25 cellular contexts compared by ENCODE assay signal in the genomic region with DNA sequence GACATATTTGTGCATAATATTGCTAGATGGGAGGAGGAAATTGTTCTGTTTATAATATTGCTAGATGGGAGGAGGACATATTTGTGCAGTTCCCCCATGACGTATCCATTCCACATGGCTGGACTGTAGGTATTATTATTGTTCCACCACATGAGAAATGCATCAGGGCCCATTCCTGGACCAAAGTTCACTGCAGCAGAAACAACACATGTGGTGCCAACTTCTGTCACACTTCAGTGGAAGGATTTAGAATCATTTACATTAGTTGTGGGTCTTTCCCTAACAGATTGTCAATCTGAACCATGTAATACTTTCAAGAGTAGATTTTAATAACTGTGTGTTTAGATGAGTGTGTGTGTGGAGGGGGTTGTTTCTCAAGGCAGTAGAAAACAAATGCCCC. TPM values are rescaled to one million over a fixed set of nuclear protein-coding genes. Genes with fewer than 3 reads are reported as not detected.
DNase-seq lines count a peak whose midpoint lies in the region; ATAC-seq, FAIRE-seq and TF ChIP-seq lines count a peak whose summit lies in the region.
"Had no signal": no experiment of that assay in that cellular context is flagged by ENCODE, and none has a peak within 500 bp of the region (broad histone marks: within the 10 kb centered on the region; RNA-seq: fewer than 3 reads in every experiment).

No MANE protein-coding gene starts in this region.

- no peaks in the 10 kb centered on the region for H3K27me3 ChIP-seq in A673 (replicated peaks; ENCODE audit: insufficient read depth, low read depth, low read length, poor library complexity)
- no peaks in the 10 kb centered on the region for H3K27me3 ChIP-seq in adipocyte (replicated peaks; ENCODE audit: control insufficient read depth, insufficient read depth, low read length)
- no peaks in the 10 kb centered on the region for H3K27me3 ChIP-seq in right cardiac atrium (ENCODE audit: control insufficient read depth, insufficient read depth)
- H3K27me3 ChIP-seq in endodermal cell (ENCODE audit: control insufficient read depth, insufficient read depth, low read length, poor library complexity, severe bottlenecking), result no peaks in the 10 kb centered on the region
- no peaks in the 10 kb centered on the region for H3K27me3 ChIP-seq in heart left ventricle
- H3K27me3 ChIP-seq: BLaER1 treated with 17β-estradiol and CSF1 and Interleukin-3, amounts not matched to agents 10 nM and 100 nM; heart right ventricle; tibial artery had no signal

- H3K9ac ChIP-seq in adipocyte (ENCODE audit: low read length) (no peak overlapping the region), endodermal cell (ENCODE audit: extremely low read depth, low read length, poor library complexity, severe bottlenecking) (no peak overlapping the region)
- H3K9ac ChIP-seq: BLaER1 treated with 17β-estradiol and CSF1 and Interleukin-3, amounts not matched to agents 10 nM and 100 nM; SK-N-SH had no signal

- no peak for TF ChIP-seq CTCF in A673 (conservative IDR thresholded peaks at IDR 0.05; ENCODE audit: low read depth, low read length)
- TF ChIP-seq CTCF in endodermal cell (conservative IDR thresholded peaks at IDR 0.05), result no peak
- TF ChIP-seq CTCF in heart left ventricle (IDR thresholded peaks at IDR 0.05), result no peak

- no peaks in the 10 kb centered on the region for H3K9me3 ChIP-seq in A673 (ENCODE audit: low read depth, low read length, poor library complexity, severe bottlenecking)
- H3K9me3 ChIP-seq in adipocyte (ENCODE audit: control insufficient read depth, low read length), result no peaks in the 10 kb centered on the region
- H3K9me3 ChIP-seq in right cardiac atrium (ENCODE audit: control insufficient read depth, low read length), result no peaks in the 10 kb centered on the region
- H3K9me3 ChIP-seq in endodermal cell (ENCODE audit: control insufficient read depth, low read length), result no peaks in the 10 kb centered on the region
- H3K9me3 ChIP-seq in heart left ventricle, result no peaks in the 10 kb centered on the region
- H3K9me3 ChIP-seq: BLaER1 treated with 17β-estradiol and CSF1 and Interleukin-3, amounts not matched to agents 10 nM and 100 nM; heart right ventricle; SK-N-SH; tibial artery had no signal

- ATAC-seq in right cardiac atrium (no peak), heart left ventricle (no peak), HG03469 (IDR thresholded peaks at IDR 0.05; ENCODE audit: unreplicated experiment) (no peak)
- ATAC-seq: heart right ventricle, natural killer cell had no signal

- no TSS peak for BruUV-seq in A673 (replicated peaks; lab: Mats Ljungman, UMichigan)

- no peak overlapping the region for H3K27ac ChIP-seq in A673 (ENCODE audit: low read depth, low read length, poor library complexity, severe bottlenecking)
- H3K27ac ChIP-seq in right cardiac atrium (ENCODE audit: low read length), result no peak overlapping the region
- no peak overlapping the region for H3K27ac ChIP-seq in endodermal cell (ENCODE audit: low read depth, low read length)
- H3K27ac ChIP-seq in heart left ventricle, result no peak overlapping the region
- H3K27ac ChIP-seq: BLaER1 treated with 17β-estradiol and CSF1 and Interleukin-3, amounts not matched to agents 10 nM and 100 nM; heart right ventricle; tibial artery had no signal

- H3K4me1 Mint-ChIP-seq in endodermal cell, result peaks cover 3% of the 10 kb centered on the region
- H3K4me1 Mint-ChIP-seq: natural killer cell had no signal

- no peaks in the 10 kb centered on the region for H3K27me3 Mint-ChIP-seq in endodermal cell (ENCODE audit: insufficient read depth)

- POLR2A ChIA-PET in A673 (lab: Charles Lee; ENCODE audit: low non-redundant PET), result no interaction called here

- no peak overlapping the region for H3K27ac Mint-ChIP-seq in endodermal cell
- H3K27ac Mint-ChIP-seq: activated T-helper 2 cell treated with anti-CD3 and anti-CD28 coated beads, Interferon-gamma antibody, Interleukin-2, Interleukin-4, amounts not matched to agents 10 μg/mL and 5 μg/mL and 100 μg/mL, durations not matched to agents 14 hours and 24 hours and 36 hours; natural killer cell had no signal

- no peak for TF ChIP-seq POLR2A in H54 (IDR thresholded peaks at IDR 0.05; ENCODE audit: low read depth, low read length)
- TF ChIP-seq POLR2A in heart left ventricle (IDR thresholded peaks at IDR 0.05), result no peak

- CTCF ChIA-PET in A673 (lab: Charles Lee), result no interaction called here

- intact Hi-C loops in A673 (cut with micrococcal nuclease; ENCODE audit: unreplicated experiment) (no loop called here), right cardiac atrium (cut with DNase I) (no loop called here), heart left ventricle (cut with DNase I) (no loop called here)

- DNase-seq in A673 (ENCODE audit: low spot score), result peak; percentile 31
- DNase-seq in H54 (ENCODE audit: insufficient read length, low spot score), result no peak
- peak; percentile 93 for DNase-seq in adipocyte (ENCODE audit: low read depth)
- DNase-seq in iPS-NIHi11 (ENCODE audit: low spot score), result peak; percentile 20
- DNase-seq in right cardiac atrium, result no peak
- no peak for DNase-seq in endodermal cell
- DNase-seq in heart left ventricle, result no peak
- DNase-seq: 8988T; activated CD4-positive, alpha-beta T cell treated with anti-CD3 and anti-CD28 coated beads for 1 hour; central memory CD4-positive, alpha-beta T cell; DMS 273 treated with DMSO at 0.1 percent for 48 hours; heart right ventricle; KG1; mesendoderm; natural killer cell; NCI-H1092; NCI-H774; SK-N-SH; stimulated activated naive CD4-positive, alpha-beta T cell; T-helper 9 cell; tibial artery had no signal

- FAIRE-seq in H54 (lab: Jason Lieb, UNC), result peak; percentile 72
- FAIRE-seq: H1 had no signal

- no peaks in the 10 kb centered on the region for H3K36me3 Mint-ChIP-seq in endodermal cell (ENCODE audit: low read depth)
- H3K36me3 Mint-ChIP-seq: natural killer cell had no signal

- 87% methylated on average over 1 of the region's 1 CpG for WGBS in right cardiac atrium
- WGBS in endodermal cell (ENCODE audit: insufficient coverage in 1 of 2, insufficient read length in 1 of 2), 2 experiments, result 80 to 91% methylated on average over 1 of the region's 1 CpG
- WGBS in heart left ventricle, 4 donors, result 74 to 90% (median 86%) methylated on average over 1 of the region's 1 CpG

- H3K4me3 Mint-ChIP-seq in endodermal cell, result no peak overlapping the region
- H3K4me3 Mint-ChIP-seq: natural killer cell had no signal

- H3K4me1 ChIP-seq in A673 (ENCODE audit: insufficient read depth, low read length, poor library complexity, severe bottlenecking), result no peaks in the 10 kb centered on the region
- no peaks in the 10 kb centered on the region for H3K4me1 ChIP-seq in adipocyte (ENCODE audit: control insufficient read depth, insufficient read depth, low read length)
- H3K4me1 ChIP-seq in right cardiac atrium (ENCODE audit: control insufficient read depth, insufficient read depth, low read length), result no peaks in the 10 kb centered on the region
- no peaks in the 10 kb centered on the region for H3K4me1 ChIP-seq in endodermal cell (ENCODE audit: control insufficient read depth, insufficient read depth, low read length)
- peaks cover 0 to under 1% (median 0%) of the 10 kb centered on the region in 12 donors for H3K4me1 ChIP-seq in heart left ventricle
- H3K4me1 ChIP-seq: tibial artery had no signal

- H3K36me3 ChIP-seq in A673 (ENCODE audit: insufficient read depth, low read length, poor library complexity, severe bottlenecking) (no peaks in the 10 kb centered on the region), adipocyte (ENCODE audit: control insufficient read depth, insufficient read depth, low read length, severe bottlenecking) (no peaks in the 10 kb centered on the region), endodermal cell (ENCODE audit: control insufficient read depth, insufficient read depth, low read length) (no peaks in the 10 kb centered on the region), heart left ventricle (no peaks in the 10 kb centered on the region)
- H3K36me3 ChIP-seq: BLaER1 treated with 17β-estradiol and CSF1 and Interleukin-3, amounts not matched to agents 10 nM and 100 nM; heart right ventricle; tibial artery had no signal

- H3K4me3 ChIP-seq in A673 (ENCODE audit: low read depth, low read length, poor library complexity, severe bottlenecking), result no peak overlapping the region
- H3K4me3 ChIP-seq in adipocyte (ENCODE audit: low read length), result no peak overlapping the region
- no peak overlapping the region for H3K4me3 ChIP-seq in right cardiac atrium (ENCODE audit: low read length)
- H3K4me3 ChIP-seq in endodermal cell (ENCODE audit: low read length), result no peak overlapping the region
- no peak overlapping the region for H3K4me3 ChIP-seq in heart left ventricle
- H3K4me3 ChIP-seq: BLaER1 treated with 17β-estradiol and CSF1 and Interleukin-3, amounts not matched to agents 10 nM and 100 nM; heart right ventricle; tibial artery had no signal

- H3K9me3 Mint-ChIP-seq in endodermal cell, result no peaks in the 10 kb centered on the region
- H3K9me3 Mint-ChIP-seq: activated T-helper 2 cell treated with anti-CD3 and anti-CD28 coated beads, Interferon-gamma antibody, Interleukin-2, Interleukin-4, amounts not matched to agents 10 μg/mL and 5 μg/mL and 100 μg/mL, durations not matched to agents 14 hours and 24 hours and 36 hours had no signal

RNA-seq across cellular contexts. Expression of a gene that starts 32.7 kb away (rescaled TPM):
- total RNA-seq in A673 (2021) (not detected in 2 replicates), right cardiac atrium (under 1 TPM in 3 of 4 donors, not detected in 1; 0.03 to 0.08 (median 0.06) TPM), endodermal cell (1 to 10 TPM; 1.4 to 2.0 TPM), heart left ventricle (1 to 10 TPM in 1 of 9 donors, under 1 TPM in 5, not detected in 3; 0.05 to 1.3 (median 0.12) TPM)
- polyA plus RNA-seq in right cardiac atrium (under 0.01 TPM), heart left ventricle (under 1 TPM in 1 of 2 donors, not detected in 1; under 0.01 TPM)
- 0.32 TPM for polyA plus RNA-seq in endodermal cell (2013, experiment 1 of 2)
- polyA plus RNA-seq in endodermal cell (2013, experiment 2 of 2), result 0.17 TPM
- total RNA-seq: activated T-helper 2 cell treated with anti-CD3 and anti-CD28 coated beads, Interferon-gamma antibody, Interleukin-2, Interleukin-4, amounts not matched to agents 10 μg/mL and 5 μg/mL and 100 μg/mL, durations not matched to agents 14 hours and 24 hours and 36 hours had no signal
- polyA plus RNA-seq: SK-N-SH had no signal

Comparison
In these comparisons a context has a peak if more than half of its experiments do, and no peak if none do; other contexts are left out.
1. DNase-seq: peak in A673 (single experiment), adipocyte (single experiment) and iPS-NIHi11 (single experiment); none in H54 (single experiment), right cardiac atrium (0 of 3), endodermal cell (single experiment) and heart left ventricle (0 of 5).